In genomic region chrX:112818114-112819012, GRCh38 we compare ENCODE assay signal across 14 cellular contexts. TPM values are rescaled to one million over a fixed set of nuclear protein-coding genes. Genes with fewer than 3 reads are reported as not detected.
DNase-seq lines count a peak whose midpoint lies in the region; ATAC-seq and TF ChIP-seq lines count a peak whose summit lies in the region.
"Had no signal": no experiment of that assay in that cellular context is flagged by ENCODE, and none has a peak within 500 bp of the region (broad histone marks: within the 10 kb centered on the region; RNA-seq: fewer than 3 reads in every experiment).

No MANE protein-coding gene starts in this region.

- H3K4me1 ChIP-seq in thyroid gland: peaks cover 12 to 30% of the 10 kb centered on the region in 2 donors
- H3K4me1 ChIP-seq in naive thymus-derived CD4-positive, alpha-beta T cell (ENCODE audit: control insufficient read depth in 2 of 2, insufficient read depth in 2 of 2, low read length in 2 of 2): no peaks in the 10 kb centered on the region

- H3K27ac Mint-ChIP-seq in central memory CD8-positive, alpha-beta T cell (ENCODE audit: low read depth): peak overlapping the region; percentile 19
- H3K27ac Mint-ChIP-seq in activated CD4-positive, alpha-beta T cell treated with anti-CD3 and anti-CD28 coated beads, Interleukin-2, amount 10 ng/mL, durations not matched to agents 24 days and 14 days: no peak overlapping the region
- H3K27ac Mint-ChIP-seq in naive thymus-derived CD4-positive, alpha-beta T cell: no peak overlapping the region
- H3K27ac Mint-ChIP-seq: activated CD8-positive, alpha-beta T cell treated with anti-CD3 and anti-CD28 coated beads, Interleukin-2, amount 10 ng/mL, durations not matched to agents 7 days and 5 days; CD4-positive, alpha-beta T cell had no signal

- H3K36me3 ChIP-seq in thyroid gland: no peaks in the 10 kb centered on the region
- no peaks in the 10 kb centered on the region for H3K36me3 ChIP-seq in naive thymus-derived CD4-positive, alpha-beta T cell (ENCODE audit: control insufficient read depth in 2 of 3, insufficient read depth in 3 of 3, low read length in 3 of 3)
- H3K36me3 ChIP-seq: MG63 had no signal

- no peak for TF ChIP-seq POLR2A in thyroid gland (IDR thresholded peaks at IDR 0.05)

- POLR2A ChIA-PET in naive thymus-derived CD4-positive, alpha-beta T cell (lab: Charles Lee): no interaction called here

- CTCF ChIA-PET in naive thymus-derived CD4-positive, alpha-beta T cell (lab: Charles Lee): no interaction called here

- no peaks in the 10 kb centered on the region for H3K9me3 Mint-ChIP-seq in central memory CD8-positive, alpha-beta T cell
- no peaks in the 10 kb centered on the region for H3K9me3 Mint-ChIP-seq in activated CD4-positive, alpha-beta T cell treated with anti-CD3 and anti-CD28 coated beads, Interleukin-2, amount 10 ng/mL, durations not matched to agents 24 days and 14 days
- H3K9me3 Mint-ChIP-seq in naive thymus-derived CD4-positive, alpha-beta T cell: no peaks in the 10 kb centered on the region
- H3K9me3 Mint-ChIP-seq: CD4-positive, alpha-beta T cell had no signal

- DNase-seq in NCI-H345 (lab: John Stamatoyannopoulos, UW) (peak; percentile 59), left colon (no peak), thyroid gland (peak; percentile 11 to 28)
- DNase-seq in central memory CD8-positive, alpha-beta T cell (ENCODE audit: low spot score in 2 of 2): no peak
- no peak for DNase-seq in activated CD4-positive, alpha-beta T cell treated with anti-CD3 and anti-CD28 coated beads, Interleukin-2, amount 10 ng/mL, durations not matched to agents 24 days and 14 days
- DNase-seq in naive thymus-derived CD4-positive, alpha-beta T cell: no peak
- DNase-seq: activated CD8-positive, alpha-beta T cell treated with anti-CD3 and anti-CD28 coated beads, Interleukin-2, amount 10 ng/mL, durations not matched to agents 7 days and 5 days; activated naive CD4-positive, alpha-beta T cell treated with Interleukin-2 at 50 U/mL for 16 hours; CD4-positive, alpha-beta T cell; NCI-H446; T-helper 9 cell had no signal

- peak overlapping the region; percentile 43 to 69 (median 51) for H3K27ac ChIP-seq in thyroid gland
- no peak overlapping the region for H3K27ac ChIP-seq in naive thymus-derived CD4-positive, alpha-beta T cell (ENCODE audit: low read depth, low read length)
- H3K27ac ChIP-seq: RWPE1 had no signal

- no peak overlapping the region for H3K4me3 Mint-ChIP-seq in central memory CD8-positive, alpha-beta T cell
- H3K4me3 Mint-ChIP-seq in activated CD4-positive, alpha-beta T cell treated with anti-CD3 and anti-CD28 coated beads, Interleukin-2, amount 10 ng/mL, durations not matched to agents 24 days and 14 days: no peak overlapping the region
- no peak overlapping the region for H3K4me3 Mint-ChIP-seq in naive thymus-derived CD4-positive, alpha-beta T cell
- H3K4me3 Mint-ChIP-seq: activated CD8-positive, alpha-beta T cell treated with anti-CD3 and anti-CD28 coated beads, Interleukin-2, amount 10 ng/mL, durations not matched to agents 7 days and 5 days; CD4-positive, alpha-beta T cell had no signal

- no peaks in the 10 kb centered on the region for H3K9me3 ChIP-seq in thyroid gland
- H3K9me3 ChIP-seq in naive thymus-derived CD4-positive, alpha-beta T cell (ENCODE audit: control insufficient read depth in 2 of 3, low read length in 3 of 3): no peaks in the 10 kb centered on the region
- H3K9me3 ChIP-seq: MG63 had no signal

- 62 to 69% methylated on average over 10 to 11 of the region's 11 CpGs for WGBS in thyroid gland, 2 donors

- no peak for ATAC-seq in central memory CD8-positive, alpha-beta T cell (replicated peaks; ENCODE audit: extremely low read depth, poor library complexity, severe bottlenecking)
- peak; percentile 49 for ATAC-seq in left colon
- ATAC-seq in naive thymus-derived CD4-positive, alpha-beta T cell: no peak
- ATAC-seq in GM18519 (IDR thresholded peaks at IDR 0.05; ENCODE audit: low FRiP score, unreplicated experiment): no peak
- ATAC-seq: activated CD8-positive, alpha-beta T cell treated with anti-CD3 and anti-CD28 coated beads, Interleukin-2, amount 10 ng/mL, durations not matched to agents 7 days and 5 days had no signal

- no peaks in the 10 kb centered on the region for H3K27me3 Mint-ChIP-seq in central memory CD8-positive, alpha-beta T cell
- H3K27me3 Mint-ChIP-seq in activated CD4-positive, alpha-beta T cell treated with anti-CD3 and anti-CD28 coated beads, Interleukin-2, amount 10 ng/mL, durations not matched to agents 24 days and 14 days: no peaks in the 10 kb centered on the region
- no peaks in the 10 kb centered on the region for H3K27me3 Mint-ChIP-seq in naive thymus-derived CD4-positive, alpha-beta T cell
- H3K27me3 Mint-ChIP-seq: CD4-positive, alpha-beta T cell had no signal

- intact Hi-C loops in left colon (cut with DNase I, micrococcal nuclease): no loop called here
- intact Hi-C loops in thyroid gland (cut with DNase I): no loop called here
- intact Hi-C loops in activated CD4-positive, alpha-beta T cell treated with anti-CD3 and anti-CD28 coated beads, Interleukin-2, amount 10 ng/mL, durations not matched to agents 24 days and 14 days (cut with micrococcal nuclease): no loop called here
- intact Hi-C loops in naive thymus-derived CD4-positive, alpha-beta T cell (cut with micrococcal nuclease): no loop called here

- H3K36me3 Mint-ChIP-seq in central memory CD8-positive, alpha-beta T cell (ENCODE audit: insufficient read depth): peaks cover 2% of the 10 kb centered on the region
- no peaks in the 10 kb centered on the region for H3K36me3 Mint-ChIP-seq in activated CD4-positive, alpha-beta T cell treated with anti-CD3 and anti-CD28 coated beads, Interleukin-2, amount 10 ng/mL, durations not matched to agents 24 days and 14 days (ENCODE audit: low read depth)
- H3K36me3 Mint-ChIP-seq in naive thymus-derived CD4-positive, alpha-beta T cell: peaks cover 0 to 8% (median 0%) of the 10 kb centered on the region in 5 donors

- no peak overlapping the region for H3K4me3 ChIP-seq in thyroid gland (replicated peaks in 1 of 3)
- H3K4me3 ChIP-seq in naive thymus-derived CD4-positive, alpha-beta T cell (ENCODE audit: low read length): no peak overlapping the region
- H3K4me3 ChIP-seq: MG63 had no signal

- TF ChIP-seq CTCF in thyroid gland (IDR thresholded peaks at IDR 0.05): no peak

- H3K4me1 Mint-ChIP-seq in central memory CD8-positive, alpha-beta T cell: no peaks in the 10 kb centered on the region
- peaks cover 11% of the 10 kb centered on the region for H3K4me1 Mint-ChIP-seq in activated CD4-positive, alpha-beta T cell treated with anti-CD3 and anti-CD28 coated beads, Interleukin-2, amount 10 ng/mL, durations not matched to agents 24 days and 14 days
- H3K4me1 Mint-ChIP-seq in naive thymus-derived CD4-positive, alpha-beta T cell: peaks cover 0 to 20% (median 0%) of the 10 kb centered on the region in 7 donors

- H3K27me3 ChIP-seq in thyroid gland: no peaks in the 10 kb centered on the region
- H3K27me3 ChIP-seq in naive thymus-derived CD4-positive, alpha-beta T cell (ENCODE audit: control insufficient read depth in 2 of 2, insufficient read depth in 2 of 2, low read length in 2 of 2): no peaks in the 10 kb centered on the region
- H3K27me3 ChIP-seq: MG63 had no signal

RNA-seq across cellular contexts. Expression of gene AMOT, which starts 22.3 kb away (rescaled TPM):
- total RNA-seq in left colon (10 to 100 TPM; 16.1 to 22.3 TPM), thyroid gland (10 to 100 TPM in 3 of 4 donors, 1 to 10 TPM in 1; 8.0 to 20.7 (median 14.1) TPM)
- 2.5 TPM in 2 replicates for total RNA-seq in activated CD4-positive, alpha-beta T cell treated with anti-CD3 and anti-CD28 coated beads, Interleukin-2, amount 10 ng/mL, durations not matched to agents 24 days and 14 days
- total RNA-seq in naive thymus-derived CD4-positive, alpha-beta T cell: 1 to 10 TPM; 1.1 to 4.1 (median 3.0) TPM
- 1 to 10 TPM in 1 of 2 donors, under 1 TPM in 1; 0.44 to 4.4 TPM for polyA plus RNA-seq in naive thymus-derived CD4-positive, alpha-beta T cell

Comparison
In these comparisons a context has a peak if more than half of its experiments do, and no peak if none do; other contexts are left out.
1. DNase-seq: peak in NCI-H345 (single experiment) and thyroid gland (2 of 2); none in central memory CD8-positive, alpha-beta T cell (0 of 2), left colon (0 of 2), activated CD4-positive, alpha-beta T cell treated with anti-CD3 and anti-CD28 coated beads, Interleukin-2, amount 10 ng/mL, durations not matched to agents 24 days and 14 days (single experiment) and naive thymus-derived CD4-positive, alpha-beta T cell (0 of 9).